Comparison of ENCODE assay signal across 11 cellular contexts in the genomic region with DNA sequence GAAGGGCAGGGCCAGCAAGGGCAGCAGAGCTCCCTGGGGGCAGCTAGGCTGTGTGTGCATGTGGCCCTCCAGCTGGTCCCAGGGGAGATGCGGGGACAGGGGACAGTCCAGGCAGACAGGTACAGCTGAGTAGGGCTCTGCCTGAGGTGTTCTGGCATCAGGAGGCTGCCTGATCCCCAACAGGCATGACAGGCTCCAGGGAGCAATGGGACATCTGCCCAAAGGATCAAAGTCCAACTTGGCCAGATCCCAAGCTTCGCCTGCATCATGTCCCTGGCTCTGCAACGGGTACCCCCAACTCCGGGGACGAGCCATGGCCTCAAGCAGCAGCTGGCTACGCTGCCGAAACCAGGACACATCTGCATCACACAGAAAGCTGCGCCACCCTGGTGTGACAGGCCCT. TPM values are rescaled to one million over a fixed set of nuclear protein-coding genes. Genes with fewer than 3 reads are reported as not detected.
DNase-seq lines count a peak whose midpoint lies in the region; ATAC-seq, FAIRE-seq and TF ChIP-seq lines count a peak whose summit lies in the region.
"Had no signal": no experiment of that assay in that cellular context is flagged by ENCODE, and none has a peak within 500 bp of the region (broad histone marks: within the 10 kb centered on the region; RNA-seq: fewer than 3 reads in every experiment).

No MANE protein-coding gene starts in this region.

- DNase-seq in activated CD4-positive, alpha-beta T cell treated with anti-CD3 and anti-CD28 coated beads, Interleukin-2, amount 10 ng/mL, durations not matched to agents 7 days and 5 days = no peak
- no peak for DNase-seq in activated CD4-positive, alpha-beta T cell treated with anti-CD3 and anti-CD28 coated beads, Interleukin-2, amount 50 U/mL, for 4 hours
- no peak for DNase-seq in activated CD8-positive, alpha-beta T cell treated with anti-CD3 and anti-CD28 coated beads for 36 hours
- DNase-seq in HepG2 (ENCODE audit: low spot score) (peak; percentile 44), suprapubic skin (ENCODE audit: low spot score in 2 of 2) (no peak), erythroblast (lab: John Stamatoyannopoulos, UW) (no peak), NCI-H2196 treated with DMSO at 0.1 percent for 48 hours (lab: John Stamatoyannopoulos, UW; ENCODE audit: unreplicated experiment) (no peak)
- DNase-seq: cortex of kidney, left lung, NCI-H1092 had no signal

- peak overlapping the region; percentile 97 for H3K27ac Mint-ChIP-seq in activated CD4-positive, alpha-beta T cell treated with anti-CD3 and anti-CD28 coated beads, Interleukin-2, amount 10 ng/mL, durations not matched to agents 7 days and 5 days
- H3K27ac Mint-ChIP-seq in activated CD8-positive, alpha-beta T cell treated with anti-CD3 and anti-CD28 coated beads for 36 hours = peak overlapping the region; percentile 96

- TF ChIP-seq EP300 in HepG2 (IDR thresholded peaks at IDR 0.05; ENCODE audit: low read depth in 2 of 2, low read length in 2 of 2) (no peak), HepG2 (CRISPR knock-in tag; IDR thresholded peaks at IDR 0.05; ENCODE audit: borderline replicate concordance) (no peak), suprapubic skin (IDR thresholded peaks at IDR 0.05) (no peak)

- H3K4me2 ChIP-seq in HepG2 (ENCODE audit: low read depth, low read length) = no peak overlapping the region

- no peaks in the 10 kb centered on the region for H3K9me3 ChIP-seq in HepG2 (ENCODE audit: low read length)
- H3K9me3 ChIP-seq in suprapubic skin = no peaks in the 10 kb centered on the region
- H3K9me3 ChIP-seq: left lung had no signal

- H3K27me3 ChIP-seq in HepG2 (ENCODE audit: control insufficient read depth in 1 of 2, insufficient read depth in 2 of 2, low read length in 2 of 2) (no peaks in the 10 kb centered on the region; a peak in 1 of 5 replicates), suprapubic skin (no peaks in the 10 kb centered on the region)
- H3K27me3 ChIP-seq: left lung had no signal

- POLR2A ChIA-PET in activated CD4-positive, alpha-beta T cell treated with anti-CD3 and anti-CD28 coated beads, Interleukin-2, amount 10 ng/mL, durations not matched to agents 7 days and 5 days (lab: Charles Lee) = interaction anchor here (0.5 to 0.6 kb wide), 2 partner anchors 22 to 1386 kb away, joined by 3 read pairs; a partner anchor contains a TSS
- POLR2A ChIA-PET in activated CD8-positive, alpha-beta T cell treated with anti-CD3 and anti-CD28 coated beads for 36 hours (lab: Charles Lee) = interaction anchor here (1.1 to 4.2 kb wide), 5 partner anchors 8 to 89 kb away, joined by 3 to 32 read pairs (median 8); a partner anchor contains a TSS
- POLR2A ChIA-PET in HepG2 (lab: Yijun Ruan, JAX) = interaction anchor here (0.6 to 1.3 kb wide), 2 partner anchors 28 to 39 kb away, joined by 3 read pairs; a partner anchor contains a TSS

- no peak; the same call in 1 of the 2 replicates for TF ChIP-seq RAD21 in HepG2 (CRISPR knock-in tag; IDR thresholded peaks at IDR 0.05)

- H3K36me3 ChIP-seq in HepG2 (replicated peaks in 1 of 2; ENCODE audit: control insufficient read depth in 1 of 2, insufficient read depth in 2 of 2, low read length in 2 of 2) (peaks cover 3 to 10% of the 10 kb centered on the region in 2 experiments; a peak in 3 of 5 replicates), suprapubic skin (peaks cover 25% of the 10 kb centered on the region)

- 71% methylated on average over 1 of the region's 8 CpGs for WGBS in HepG2 (ENCODE audit: low lambda C conversion rate)
- WGBS in suprapubic skin = 36% methylated on average over 8 of the region's 8 CpGs

- H3K9me3 Mint-ChIP-seq in activated CD4-positive, alpha-beta T cell treated with anti-CD3 and anti-CD28 coated beads, Interleukin-2, amount 10 ng/mL, durations not matched to agents 7 days and 5 days = no peaks in the 10 kb centered on the region
- no peaks in the 10 kb centered on the region for H3K9me3 Mint-ChIP-seq in activated CD8-positive, alpha-beta T cell treated with anti-CD3 and anti-CD28 coated beads for 36 hours

- BruUV-seq in HepG2 (replicated peaks; lab: Mats Ljungman, UMichigan) = no TSS peak

- H3K27ac ChIP-seq in HepG2 (ENCODE audit: extremely low read length, insufficient read depth, low read length) = peak overlapping the region; percentile 27
- peak overlapping the region; percentile 97 for H3K27ac ChIP-seq in suprapubic skin

- H3K4me1 Mint-ChIP-seq in activated CD4-positive, alpha-beta T cell treated with anti-CD3 and anti-CD28 coated beads, Interleukin-2, amount 10 ng/mL, durations not matched to agents 7 days and 5 days = peaks cover 52% of the 10 kb centered on the region
- H3K4me1 Mint-ChIP-seq in activated CD8-positive, alpha-beta T cell treated with anti-CD3 and anti-CD28 coated beads for 36 hours (ENCODE audit: low read depth) = peaks cover 47% of the 10 kb centered on the region

- ATAC-seq in activated CD8-positive, alpha-beta T cell treated with anti-CD3 and anti-CD28 coated beads for 36 hours = no peak
- ATAC-seq in HepG2 (peak; percentile 0; the same call in 1 of the 3 replicates), HG02973 (IDR thresholded peaks at IDR 0.05; ENCODE audit: unreplicated experiment) (no peak)
- ATAC-seq: left lung had no signal

- intact Hi-C loops in activated CD8-positive, alpha-beta T cell treated with anti-CD3 and anti-CD28 coated beads for 36 hours (cut with micrococcal nuclease) = no loop called here
- intact Hi-C loops in HepG2 (cut with micrococcal nuclease; ENCODE audit: unreplicated experiment) = no loop called here

- CTCF ChIA-PET in activated CD4-positive, alpha-beta T cell treated with anti-CD3 and anti-CD28 coated beads, Interleukin-2, amount 10 ng/mL, durations not matched to agents 7 days and 5 days (lab: Charles Lee) = interaction anchor here (6.5 kb wide), 1 partner anchor 32 kb away, joined by 34 read pairs; no protein-coding TSS in a partner anchor
- CTCF ChIA-PET in activated CD8-positive, alpha-beta T cell treated with anti-CD3 and anti-CD28 coated beads for 36 hours (lab: Charles Lee) = interaction anchor here (1.3 to 4.3 kb wide), 4 partner anchors 32 to 167 kb away, joined by 4 to 18 read pairs (median 6); a partner anchor contains a TSS
- CTCF ChIA-PET in HepG2 (lab: Yijun Ruan, JAX; ENCODE audit: low intra/inter-chr PET ratio, low total read pairs) = no interaction called here

- H3K79me2 ChIP-seq in HepG2 (ENCODE audit: insufficient read depth, low read length) = peaks cover 4% of the 10 kb centered on the region

- TF ChIP-seq POLR2A in HepG2 (IDR thresholded peaks at IDR 0.05; ENCODE audit: insufficient read depth in 1 of 2, low read depth in 2 of 2, low read length in 2 of 2) (no peak), suprapubic skin (IDR thresholded peaks at IDR 0.05) (no peak), erythroblast (IDR thresholded peaks at IDR 0.05; ENCODE audit: low read length) (no peak)

- H2AFZ ChIP-seq in HepG2 (ENCODE audit: low read length) = no peak overlapping the region

- in situ Hi-C loops in HepG2 (cut with HindIII; ENCODE audit: extremely low pct_ligation_motif_present, low pct_unique_long_range_greater_than_20kb) = loop anchor here (5.0 kb wide), 2 partner anchors 34 to 89 kb away; a partner anchor contains a TSS

- H3K4me3 ChIP-seq in HepG2 (replicated peaks in 1 of 3; ENCODE audit: insufficient read depth in 1 of 3, low read depth in 2 of 3, low read length in 3 of 3) (no peak overlapping the region), suprapubic skin (peak overlapping the region; percentile 61)

- H3K27me3 Mint-ChIP-seq in activated CD4-positive, alpha-beta T cell treated with anti-CD3 and anti-CD28 coated beads, Interleukin-2, amount 10 ng/mL, durations not matched to agents 7 days and 5 days = no peaks in the 10 kb centered on the region
- H3K27me3 Mint-ChIP-seq in activated CD8-positive, alpha-beta T cell treated with anti-CD3 and anti-CD28 coated beads for 36 hours = no peaks in the 10 kb centered on the region

- H3K9ac ChIP-seq in HepG2 (ENCODE audit: insufficient read depth, low read depth, low read length) = no peak overlapping the region

- H3K4me3 Mint-ChIP-seq in activated CD4-positive, alpha-beta T cell treated with anti-CD3 and anti-CD28 coated beads, Interleukin-2, amount 10 ng/mL, durations not matched to agents 7 days and 5 days = peak overlapping the region; percentile 87
- peak overlapping the region; percentile 87 for H3K4me3 Mint-ChIP-seq in activated CD8-positive, alpha-beta T cell treated with anti-CD3 and anti-CD28 coated beads for 36 hours

- H3K36me3 Mint-ChIP-seq in activated CD4-positive, alpha-beta T cell treated with anti-CD3 and anti-CD28 coated beads, Interleukin-2, amount 10 ng/mL, durations not matched to agents 7 days and 5 days (ENCODE audit: low read depth) = peaks cover 54% of the 10 kb centered on the region
- peaks cover 46% of the 10 kb centered on the region for H3K36me3 Mint-ChIP-seq in activated CD8-positive, alpha-beta T cell treated with anti-CD3 and anti-CD28 coated beads for 36 hours (ENCODE audit: low read depth)

- no peaks in the 10 kb centered on the region for H4K20me1 ChIP-seq in HepG2 (ENCODE audit: insufficient read depth, low read length)

- H3K4me1 ChIP-seq in HepG2 (ENCODE audit: insufficient read depth, low read length) (peaks cover 59% of the 10 kb centered on the region), suprapubic skin (peaks cover 78% of the 10 kb centered on the region)

- no peak for TF ChIP-seq CTCF in activated CD8-positive, alpha-beta T cell treated with anti-CD3 and anti-CD28 coated beads for 36 hours (IDR thresholded peaks at IDR 0.05)
- no peak for TF ChIP-seq CTCF in HepG2 (CRISPR knock-in tag; IDR thresholded peaks at IDR 0.05)
- no peak for TF ChIP-seq CTCF in suprapubic skin (IDR thresholded peaks at IDR 0.05)

- no peak for FAIRE-seq in HepG2 (lab: Jason Lieb, UNC)

RNA-seq across cellular contexts. Expression of a gene that starts 21.8 kb away (rescaled TPM):
- total RNA-seq in activated CD4-positive, alpha-beta T cell treated with anti-CD3 and anti-CD28 coated beads, Interleukin-2, amount 10 ng/mL, durations not matched to agents 7 days and 5 days = 10 to 100 TPM; 17.4 to 19.4 TPM
- 10 to 100 TPM; 12.4 to 15.0 TPM for total RNA-seq in activated CD8-positive, alpha-beta T cell treated with anti-CD3 and anti-CD28 coated beads for 36 hours
- 11.4 and 12.5 TPM in 2 replicates for total RNA-seq in HepG2 (2016; rRNA removed; fragmentation: Illumina TruSeq; extraction: Trizol)
- total RNA-seq in HepG2 (2016; cell fraction: cytosol; rRNA removed; fragmentation: Illumina TruSeq; extraction: Trizol; ENCODE audit: low read depth) = 2.6 and 2.7 TPM in 2 replicates
- total RNA-seq in HepG2 (2016; cell fraction: insoluble cytoplasmic fraction; rRNA removed; fragmentation: Illumina TruSeq; extraction: Trizol) = 9.5 and 10.4 TPM in 2 replicates
- total RNA-seq in HepG2 (2016; cell fraction: membrane; rRNA removed; fragmentation: Illumina TruSeq; extraction: Trizol) = 2.4 and 3.4 TPM in 2 replicates
- 7.4 and 11.0 TPM in 2 replicates for total RNA-seq in HepG2 (2016; cell fraction: nucleus; rRNA removed; fragmentation: Illumina TruSeq; extraction: Trizol)
- 5.1 and 5.3 TPM in 2 replicates for polyA plus RNA-seq in HepG2 (2011; rRNA removed)
- polyA plus RNA-seq in HepG2 (2011; cell fraction: cytosol; rRNA removed) = 3.7 and 4.7 TPM in 2 replicates
- polyA plus RNA-seq in HepG2 (2011; cell fraction: nucleus; rRNA removed) = 12.6 and 13.3 TPM in 2 replicates
- 3.2 and 4.1 TPM in 2 replicates for polyA plus RNA-seq in HepG2 (2012)
- polyA plus RNA-seq in HepG2 (2016; cell fraction: cytosol; fragmentation: Illumina TruSeq; extraction: Trizol; ENCODE audit: low read depth) = 0.97 and 1.0 TPM in 2 replicates
- 7.8 and 11.5 TPM in 2 replicates for polyA plus RNA-seq in HepG2 (2016; cell fraction: insoluble cytoplasmic fraction; fragmentation: Illumina TruSeq; extraction: Trizol; ENCODE audit: low read depth)
- 1.2 and 1.5 TPM in 2 replicates for polyA plus RNA-seq in HepG2 (2016; cell fraction: membrane; fragmentation: Illumina TruSeq; extraction: Trizol; ENCODE audit: low read depth)
- polyA plus RNA-seq in HepG2 (2016; cell fraction: nucleus; fragmentation: Illumina TruSeq; extraction: Trizol; ENCODE audit: insufficient read depth, low read depth) = 14.7 and 21.6 TPM in 2 replicates
- 11.5 and 35.8 TPM in 2 replicates for polyA minus RNA-seq in HepG2 (2011; rRNA and poly(A)+ RNA removed; ENCODE audit: low replicate concordance)
- polyA minus RNA-seq in HepG2 (2011; cell fraction: cytosol; rRNA and poly(A)+ RNA removed) = 2.1 and 3.8 TPM in 2 replicates
- polyA minus RNA-seq in HepG2 (2011; cell fraction: nucleus; rRNA and poly(A)+ RNA removed) = 5.2 and 9.8 TPM in 2 replicates
- total RNA-seq in suprapubic skin = 10 to 100 TPM in 2 of 4 donors, 1 to 10 TPM in 2; 8.7 to 12.7 (median 10.2) TPM

RNA-seq across cellular contexts. Expression of a gene that starts 28.3 kb away (rescaled TPM):
- total RNA-seq in activated CD4-positive, alpha-beta T cell treated with anti-CD3 and anti-CD28 coated beads, Interleukin-2, amount 10 ng/mL, durations not matched to agents 7 days and 5 days = 100 to 1,000 TPM; 285 to 290 TPM
- total RNA-seq in activated CD8-positive, alpha-beta T cell treated with anti-CD3 and anti-CD28 coated beads for 36 hours = 100 to 1,000 TPM; 312 to 334 TPM
- total RNA-seq in HepG2 (2016; rRNA removed; fragmentation: Illumina TruSeq; extraction: Trizol) = 486 and 510 TPM in 2 replicates
- 913 and 1,296 TPM in 2 replicates for total RNA-seq in HepG2 (2016; cell fraction: cytosol; rRNA removed; fragmentation: Illumina TruSeq; extraction: Trizol; ENCODE audit: low read depth)
- total RNA-seq in HepG2 (2016; cell fraction: insoluble cytoplasmic fraction; rRNA removed; fragmentation: Illumina TruSeq; extraction: Trizol) = 511 and 522 TPM in 2 replicates
- total RNA-seq in HepG2 (2016; cell fraction: membrane; rRNA removed; fragmentation: Illumina TruSeq; extraction: Trizol) = 763 and 886 TPM in 2 replicates
- total RNA-seq in HepG2 (2016; cell fraction: nucleus; rRNA removed; fragmentation: Illumina TruSeq; extraction: Trizol) = 177 and 187 TPM in 2 replicates
- 80.9 and 100 TPM in 2 replicates for polyA plus RNA-seq in HepG2 (2011; rRNA removed)
- polyA plus RNA-seq in HepG2 (2011; cell fraction: cytosol; rRNA removed) = 69.9 and 96.6 TPM in 2 replicates
- 23.2 and 42.0 TPM in 2 replicates for polyA plus RNA-seq in HepG2 (2011; cell fraction: nucleus; rRNA removed)
- polyA plus RNA-seq in HepG2 (2012) = 194 and 244 TPM in 2 replicates
- 1,200 and 1,620 TPM in 2 replicates for polyA plus RNA-seq in HepG2 (2016; cell fraction: cytosol; fragmentation: Illumina TruSeq; extraction: Trizol; ENCODE audit: low read depth)
- 517 and 532 TPM in 2 replicates for polyA plus RNA-seq in HepG2 (2016; cell fraction: insoluble cytoplasmic fraction; fragmentation: Illumina TruSeq; extraction: Trizol; ENCODE audit: low read depth)
- polyA plus RNA-seq in HepG2 (2016; cell fraction: membrane; fragmentation: Illumina TruSeq; extraction: Trizol; ENCODE audit: low read depth) = 742 and 956 TPM in 2 replicates
- polyA plus RNA-seq in HepG2 (2016; cell fraction: nucleus; fragmentation: Illumina TruSeq; extraction: Trizol; ENCODE audit: insufficient read depth, low read depth) = 336 and 389 TPM in 2 replicates
- polyA minus RNA-seq in HepG2 (2011; rRNA and poly(A)+ RNA removed; ENCODE audit: low replicate concordance) = 4.4 and 15.7 TPM in 2 replicates
- 18.7 and 23.2 TPM in 2 replicates for polyA minus RNA-seq in HepG2 (2011; cell fraction: cytosol; rRNA and poly(A)+ RNA removed)
- polyA minus RNA-seq in HepG2 (2011; cell fraction: nucleus; rRNA and poly(A)+ RNA removed) = 18.4 and 25.9 TPM in 2 replicates
- 100 to 1,000 TPM; 122 to 281 (median 190) TPM for total RNA-seq in suprapubic skin

RNA-seq across cellular contexts. Expression of a gene that starts 28.4 kb away (rescaled TPM):
- total RNA-seq in activated CD4-positive, alpha-beta T cell treated with anti-CD3 and anti-CD28 coated beads, Interleukin-2, amount 10 ng/mL, durations not matched to agents 7 days and 5 days = 10 to 100 TPM; 11.6 to 15.1 TPM
- 10 to 100 TPM; 25.3 to 28.3 TPM for total RNA-seq in activated CD8-positive, alpha-beta T cell treated with anti-CD3 and anti-CD28 coated beads for 36 hours
- total RNA-seq in HepG2 (2016; rRNA removed; fragmentation: Illumina TruSeq; extraction: Trizol) (29.4 and 38.3 TPM in 2 replicates), suprapubic skin (10 to 100 TPM in 3 of 4 donors, 1 to 10 TPM in 1; 6.4 to 18.7 (median 13.6) TPM)
- total RNA-seq in HepG2 (2016; cell fraction: cytosol; rRNA removed; fragmentation: Illumina TruSeq; extraction: Trizol; ENCODE audit: low read depth) = 7.6 and 8.2 TPM in 2 replicates
- total RNA-seq in HepG2 (2016; cell fraction: insoluble cytoplasmic fraction; rRNA removed; fragmentation: Illumina TruSeq; extraction: Trizol) = 33.5 and 38.7 TPM in 2 replicates
- total RNA-seq in HepG2 (2016; cell fraction: membrane; rRNA removed; fragmentation: Illumina TruSeq; extraction: Trizol) = 12.2 and 12.5 TPM in 2 replicates
- 12.4 and 13.6 TPM in 2 replicates for total RNA-seq in HepG2 (2016; cell fraction: nucleus; rRNA removed; fragmentation: Illumina TruSeq; extraction: Trizol)
- 15.5 and 18.1 TPM in 2 replicates for polyA plus RNA-seq in HepG2 (2011; rRNA removed)
- polyA plus RNA-seq in HepG2 (2011; cell fraction: cytosol; rRNA removed) = 16.8 and 19.2 TPM in 2 replicates
- polyA plus RNA-seq in HepG2 (2011; cell fraction: nucleus; rRNA removed) = 6.5 and 8.5 TPM in 2 replicates
- polyA plus RNA-seq in HepG2 (2012) = 8.4 and 9.8 TPM in 2 replicates
- 3.9 and 4.9 TPM in 2 replicates for polyA plus RNA-seq in HepG2 (2016; cell fraction: cytosol; fragmentation: Illumina TruSeq; extraction: Trizol; ENCODE audit: low read depth)
- polyA plus RNA-seq in HepG2 (2016; cell fraction: insoluble cytoplasmic fraction; fragmentation: Illumina TruSeq; extraction: Trizol; ENCODE audit: low read depth) = 29.3 and 29.9 TPM in 2 replicates
- 8.0 TPM in 2 replicates for polyA plus RNA-seq in HepG2 (2016; cell fraction: membrane; fragmentation: Illumina TruSeq; extraction: Trizol; ENCODE audit: low read depth)
- polyA plus RNA-seq in HepG2 (2016; cell fraction: nucleus; fragmentation: Illumina TruSeq; extraction: Trizol; ENCODE audit: insufficient read depth, low read depth) = 16.3 and 19.0 TPM in 2 replicates
- polyA minus RNA-seq in HepG2 (2011; rRNA and poly(A)+ RNA removed; ENCODE audit: low replicate concordance) = 11.3 and 25.4 TPM in 2 replicates
- 4.5 and 4.7 TPM in 2 replicates for polyA minus RNA-seq in HepG2 (2011; cell fraction: cytosol; rRNA and poly(A)+ RNA removed)
- 3.0 and 3.3 TPM in 2 replicates for polyA minus RNA-seq in HepG2 (2011; cell fraction: nucleus; rRNA and poly(A)+ RNA removed)

RNA-seq across cellular contexts. Expression of a gene that starts 35.6 kb away (rescaled TPM):
- 100 to 1,000 TPM; 266 to 271 TPM for total RNA-seq in activated CD4-positive, alpha-beta T cell treated with anti-CD3 and anti-CD28 coated beads, Interleukin-2, amount 10 ng/mL, durations not matched to agents 7 days and 5 days
- 10 to 100 TPM; 65.9 to 71.4 TPM for total RNA-seq in activated CD8-positive, alpha-beta T cell treated with anti-CD3 and anti-CD28 coated beads for 36 hours
- total RNA-seq in HepG2 (2016; rRNA removed; fragmentation: Illumina TruSeq; extraction: Trizol) = 74.3 and 91.4 TPM in 2 replicates
- 90.2 and 104 TPM in 2 replicates for total RNA-seq in HepG2 (2016; cell fraction: cytosol; rRNA removed; fragmentation: Illumina TruSeq; extraction: Trizol; ENCODE audit: low read depth)
- 67.1 and 95.9 TPM in 2 replicates for total RNA-seq in HepG2 (2016; cell fraction: insoluble cytoplasmic fraction; rRNA removed; fragmentation: Illumina TruSeq; extraction: Trizol)
- 162 and 190 TPM in 2 replicates for total RNA-seq in HepG2 (2016; cell fraction: membrane; rRNA removed; fragmentation: Illumina TruSeq; extraction: Trizol)
- total RNA-seq in HepG2 (2016; cell fraction: nucleus; rRNA removed; fragmentation: Illumina TruSeq; extraction: Trizol) = 45.3 and 51.5 TPM in 2 replicates
- 75.8 and 83.0 TPM in 2 replicates for polyA plus RNA-seq in HepG2 (2011; rRNA removed)
- 82.9 and 103 TPM in 2 replicates for polyA plus RNA-seq in HepG2 (2011; cell fraction: cytosol; rRNA removed)
- polyA plus RNA-seq in HepG2 (2011; cell fraction: nucleus; rRNA removed) = 54.8 and 59.4 TPM in 2 replicates
- polyA plus RNA-seq in HepG2 (2012) = 68.4 and 68.8 TPM in 2 replicates
- polyA plus RNA-seq in HepG2 (2016; cell fraction: cytosol; fragmentation: Illumina TruSeq; extraction: Trizol; ENCODE audit: low read depth) = 116 and 135 TPM in 2 replicates
- polyA plus RNA-seq in HepG2 (2016; cell fraction: insoluble cytoplasmic fraction; fragmentation: Illumina TruSeq; extraction: Trizol; ENCODE audit: low read depth) = 71.7 and 96.4 TPM in 2 replicates
- 203 and 209 TPM in 2 replicates for polyA plus RNA-seq in HepG2 (2016; cell fraction: membrane; fragmentation: Illumina TruSeq; extraction: Trizol; ENCODE audit: low read depth)
- polyA plus RNA-seq in HepG2 (2016; cell fraction: nucleus; fragmentation: Illumina TruSeq; extraction: Trizol; ENCODE audit: insufficient read depth, low read depth) = 89.8 and 103 TPM in 2 replicates
- 147 and 175 TPM in 2 replicates for polyA minus RNA-seq in HepG2 (2011; rRNA and poly(A)+ RNA removed; ENCODE audit: low replicate concordance)
- polyA minus RNA-seq in HepG2 (2011; cell fraction: cytosol; rRNA and poly(A)+ RNA removed) = 34.9 and 49.9 TPM in 2 replicates
- 11.2 and 15.8 TPM in 2 replicates for polyA minus RNA-seq in HepG2 (2011; cell fraction: nucleus; rRNA and poly(A)+ RNA removed)
- total RNA-seq in suprapubic skin = 10 to 100 TPM; 60.1 to 98.0 (median 87.3) TPM

RNA-seq across cellular contexts. Expression of a gene that starts 38.4 kb away (rescaled TPM):
- 1 to 10 TPM; 2.3 to 2.5 TPM for total RNA-seq in activated CD4-positive, alpha-beta T cell treated with anti-CD3 and anti-CD28 coated beads, Interleukin-2, amount 10 ng/mL, durations not matched to agents 7 days and 5 days
- total RNA-seq in activated CD8-positive, alpha-beta T cell treated with anti-CD3 and anti-CD28 coated beads for 36 hours = 1 to 10 TPM; 3.7 TPM
- total RNA-seq in HepG2 (2016; rRNA removed; fragmentation: Illumina TruSeq; extraction: Trizol) = 25.4 and 86.0 TPM in 2 replicates
- total RNA-seq in HepG2 (2016; cell fraction: cytosol; rRNA removed; fragmentation: Illumina TruSeq; extraction: Trizol; ENCODE audit: low read depth) = 33.1 and 33.9 TPM in 2 replicates
- total RNA-seq in HepG2 (2016; cell fraction: insoluble cytoplasmic fraction; rRNA removed; fragmentation: Illumina TruSeq; extraction: Trizol) = 23.9 and 92.3 TPM in 2 replicates
- 30.7 and 31.8 TPM in 2 replicates for total RNA-seq in HepG2 (2016; cell fraction: membrane; rRNA removed; fragmentation: Illumina TruSeq; extraction: Trizol)
- total RNA-seq in HepG2 (2016; cell fraction: nucleus; rRNA removed; fragmentation: Illumina TruSeq; extraction: Trizol) = 140 and 158 TPM in 2 replicates
- 143 and 179 TPM in 2 replicates for polyA plus RNA-seq in HepG2 (2011; rRNA removed)
- 71.5 and 83.2 TPM in 2 replicates for polyA plus RNA-seq in HepG2 (2011; cell fraction: cytosol; rRNA removed)
- 1,144 and 1,345 TPM in 2 replicates for polyA plus RNA-seq in HepG2 (2011; cell fraction: nucleus; rRNA removed)
- 140 and 149 TPM in 2 replicates for polyA plus RNA-seq in HepG2 (2012)
- 5.5 and 6.7 TPM in 2 replicates for polyA plus RNA-seq in HepG2 (2016; cell fraction: cytosol; fragmentation: Illumina TruSeq; extraction: Trizol; ENCODE audit: low read depth)
- 23.3 and 26.9 TPM in 2 replicates for polyA plus RNA-seq in HepG2 (2016; cell fraction: insoluble cytoplasmic fraction; fragmentation: Illumina TruSeq; extraction: Trizol; ENCODE audit: low read depth)
- 12.8 and 12.9 TPM in 2 replicates for polyA plus RNA-seq in HepG2 (2016; cell fraction: membrane; fragmentation: Illumina TruSeq; extraction: Trizol; ENCODE audit: low read depth)
- 420 and 470 TPM in 2 replicates for polyA plus RNA-seq in HepG2 (2016; cell fraction: nucleus; fragmentation: Illumina TruSeq; extraction: Trizol; ENCODE audit: insufficient read depth, low read depth)
- polyA minus RNA-seq in HepG2 (2011; rRNA and poly(A)+ RNA removed; ENCODE audit: low replicate concordance) = 83.4 and 325 TPM in 2 replicates
- polyA minus RNA-seq in HepG2 (2011; cell fraction: cytosol; rRNA and poly(A)+ RNA removed) = 54.4 and 79.5 TPM in 2 replicates
- polyA minus RNA-seq in HepG2 (2011; cell fraction: nucleus; rRNA and poly(A)+ RNA removed) = 295 and 329 TPM in 2 replicates
- 100 to 1,000 TPM; 188 to 384 (median 220) TPM for total RNA-seq in suprapubic skin
